Comparison of ENCODE assay signal across 8 cellular contexts in the genomic region with DNA sequence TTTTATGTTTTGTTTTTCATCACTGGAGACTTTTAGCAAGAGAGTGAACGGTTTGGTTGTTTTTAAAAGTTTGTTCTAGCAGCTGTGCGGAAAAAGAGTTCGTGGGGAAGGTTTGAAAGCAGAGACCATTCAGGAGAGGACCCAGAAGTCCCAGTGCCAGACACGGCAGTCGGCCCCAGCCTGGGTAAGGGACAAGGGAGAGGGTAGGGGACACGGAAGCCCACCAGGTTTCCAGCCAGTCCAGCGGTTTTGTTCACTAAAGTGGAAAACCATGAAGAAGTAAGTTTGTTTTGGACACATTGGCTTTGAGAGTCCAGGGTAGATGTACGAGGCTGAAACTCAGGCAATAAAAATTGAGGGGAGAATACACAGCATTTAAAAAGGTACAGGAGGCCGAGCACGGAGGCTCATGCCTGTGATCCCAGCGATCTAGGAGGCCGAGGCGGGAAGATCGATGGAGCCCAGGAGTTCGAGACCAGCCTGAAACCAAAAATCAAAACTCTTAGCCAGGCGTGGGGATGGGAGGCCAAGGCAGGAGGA. TPM values are rescaled to one million over a fixed set of nuclear protein-coding genes. Genes with fewer than 3 reads are reported as not detected.
A peak's percentile ranks its signal among the peaks of the same experiment; 100 is the strongest.
DNase-seq lines count a peak whose midpoint lies in the region; ATAC-seq and TF ChIP-seq lines count a peak whose summit lies in the region.

No MANE protein-coding gene starts in this region.

- intact Hi-C loops in esophagus muscularis mucosa (cut with DNase I), result no loop called here
- intact Hi-C loops in posterior vena cava (cut with DNase I), result no loop called here

- TF ChIP-seq CTCF in Peyer's patch (IDR thresholded peaks at IDR 0.05) (no peak), esophagus muscularis mucosa (IDR thresholded peaks at IDR 0.05) (no peak)

- peak overlapping the region; percentile 56 to 74 (median 67) for H3K27ac ChIP-seq in Peyer's patch
- peak overlapping the region; percentile 65 to 77 (median 69) for H3K27ac ChIP-seq in esophagus muscularis mucosa (replicated peaks in 1 of 4)

- no peak for ATAC-seq in esophagus mucosa

- peaks cover 4 to 19% (median 6%) of the 10 kb centered on the region in 4 donors for H3K4me1 ChIP-seq in Peyer's patch
- peaks cover 15 to 30% (median 29%) of the 10 kb centered on the region in 4 donors for H3K4me1 ChIP-seq in esophagus muscularis mucosa

- H3K4me3 ChIP-seq in GM08714 (ENCODE audit: low read length), result peak overlapping the region; percentile 60; the same call in 1 of the 2 replicates
- H3K4me3 ChIP-seq in Peyer's patch, result peak overlapping the region; percentile 34 to 89 (median 68)
- peak overlapping the region; percentile 58 to 97 (median 83) for H3K4me3 ChIP-seq in esophagus muscularis mucosa

- no peak for TF ChIP-seq POLR2A in Peyer's patch (IDR thresholded peaks at IDR 0.05)
- TF ChIP-seq POLR2A in esophagus muscularis mucosa (IDR thresholded peaks at IDR 0.05; ENCODE audit: low read depth), result no peak

- H3K36me3 ChIP-seq in Peyer's patch (no peaks in the 10 kb centered on the region), esophagus muscularis mucosa (peaks cover 0 to 14% (median 6%) of the 10 kb centered on the region in 4 donors)

- no peak for TF ChIP-seq EP300 in esophagus muscularis mucosa (IDR thresholded peaks at IDR 0.05)

- H3K27me3 ChIP-seq in Peyer's patch, result no peaks in the 10 kb centered on the region
- H3K27me3 ChIP-seq in esophagus muscularis mucosa, result no peaks in the 10 kb centered on the region

- H3K9me3 ChIP-seq in Peyer's patch (no peaks in the 10 kb centered on the region), esophagus muscularis mucosa (no peaks in the 10 kb centered on the region)

- DNase-seq in Peyer's patch (no peak), esophagus muscularis mucosa (ENCODE audit: extremely low spot score) (no peak), posterior vena cava (ENCODE audit: low spot score) (peak; percentile 83), LoVo (ENCODE audit: low spot score) (no peak), UCSD-AML1 (lab: John Stamatoyannopoulos, UW; ENCODE audit: unreplicated experiment) (no peak), AG20443 (ENCODE audit: low spot score) (no peak)

- WGBS in esophagus muscularis mucosa, result 77% methylated on average over 16 of the region's 16 CpGs

RNA-seq across cellular contexts. Expression of a gene that starts 36.4 kb away (rescaled TPM):
- total RNA-seq in Peyer's patch, result 10 to 100 TPM in 1 of 4 donors, 1 to 10 TPM in 3; 3.6 to 19.8 (median 6.2) TPM
- 10 to 100 TPM; 18.3 to 35.3 (median 28.8) TPM for total RNA-seq in esophagus muscularis mucosa
- 100 to 1,000 TPM in 1 of 2 donors, 10 to 100 TPM in 1; 69.7 to 133 TPM for total RNA-seq in posterior vena cava
- total RNA-seq in esophagus mucosa, result 1.7 TPM

RNA-seq across cellular contexts. Expression of a gene that starts 56.8 kb away (rescaled TPM):
- total RNA-seq in Peyer's patch (10 to 100 TPM; 31.4 to 92.4 (median 48.6) TPM), esophagus muscularis mucosa (10 to 100 TPM in 3 of 4 donors, 1 to 10 TPM in 1; 8.7 to 21.0 (median 14.8) TPM), posterior vena cava (10 to 100 TPM in 1 of 2 donors, 1 to 10 TPM in 1; 9.7 to 11.2 TPM), esophagus mucosa (10.0 TPM)
